In genomic region chr12:6321905-6322304, GRCh38 we compare ENCODE assay signal across 17 cellular contexts. TPM values are rescaled to one million over a fixed set of nuclear protein-coding genes. Genes with fewer than 3 reads are reported as not detected.
A peak's percentile ranks its signal among the peaks of the same experiment; 100 is the strongest.
DNase-seq lines count a peak whose midpoint lies in the region; ATAC-seq and TF ChIP-seq lines count a peak whose summit lies in the region.
"Had no signal": no experiment of that assay in that cellular context is flagged by ENCODE, and none has a peak within 500 bp of the region (broad histone marks: within the 10 kb centered on the region; RNA-seq: fewer than 3 reads in every experiment).

No MANE protein-coding gene starts in this region.

- no peak for TF ChIP-seq EP300 in suprapubic skin (IDR thresholded peaks at IDR 0.05)

- peak overlapping the region; percentile 96 for H3K27ac Mint-ChIP-seq in activated naive CD8-positive, alpha-beta T cell
- no peak overlapping the region for H3K27ac Mint-ChIP-seq in activated naive CD8-positive, alpha-beta T cell treated with anti-CD3 and anti-CD28 coated beads for 36 hours
- peak overlapping the region; percentile 8 for H3K27ac Mint-ChIP-seq in activated naive CD8-positive, alpha-beta T cell treated with anti-CD3 and anti-CD28 coated beads, Interleukin-2, amount 50 U/mL, for 24 hours
- H3K27ac Mint-ChIP-seq in activated naive CD4-positive, alpha-beta T cell treated with anti-CD3 and anti-CD28 coated beads, Interleukin-2, amount 50 U/mL, for 72 hours = no peak overlapping the region
- H3K27ac Mint-ChIP-seq: activated B cell treated with CpG ODN at 0.5 μM for 24 hours had no signal

- no peak for DNase-seq in activated naive CD8-positive, alpha-beta T cell treated with anti-CD3 and anti-CD28 coated beads for 36 hours
- no peak for DNase-seq in activated naive CD8-positive, alpha-beta T cell treated with anti-CD3 and anti-CD28 coated beads, Interleukin-2, amount 50 U/mL, for 24 hours
- no peak for DNase-seq in suprapubic skin (ENCODE audit: low spot score in 2 of 2)
- no peak for DNase-seq in activated naive CD4-positive, alpha-beta T cell treated with anti-CD3 and anti-CD28 coated beads, Interleukin-2, amount 50 U/mL, for 72 hours (ENCODE audit: low spot score in 2 of 2)
- DNase-seq in H7 = no peak
- DNase-seq: activated B cell treated with CpG ODN at 0.5 μM for 24 hours; activated CD8-positive, alpha-beta memory T cell treated with anti-CD3 and anti-CD28 coated beads, Interleukin-2, amount 50 U/mL, for 48 hours; amniotic stem cell; islet precursor cell; nephron progenitor cell; NK-92 treated with Interleukin-12 subunit alpha and Interleukin-12 subunit beta, amount 100 ng/mL, for 24 hours; tibial artery had no signal

- no peak overlapping the region for H3K4me3 ChIP-seq in liver (ENCODE audit: low read depth in 1 of 3, low read length in 3 of 3)
- no peak overlapping the region for H3K4me3 ChIP-seq in suprapubic skin
- H3K4me3 ChIP-seq in H7 (ENCODE audit: insufficient read depth, low read depth, low read length) = no peak overlapping the region
- H3K4me3 ChIP-seq: coronary artery, tibial artery had no signal

- H3K9me3 Mint-ChIP-seq in activated naive CD8-positive, alpha-beta T cell (ENCODE audit: low read depth) = no peaks in the 10 kb centered on the region
- H3K9me3 Mint-ChIP-seq in activated naive CD8-positive, alpha-beta T cell treated with anti-CD3 and anti-CD28 coated beads for 36 hours = no peaks in the 10 kb centered on the region
- no peaks in the 10 kb centered on the region for H3K9me3 Mint-ChIP-seq in activated naive CD8-positive, alpha-beta T cell treated with anti-CD3 and anti-CD28 coated beads, Interleukin-2, amount 50 U/mL, for 24 hours
- H3K9me3 Mint-ChIP-seq in activated naive CD4-positive, alpha-beta T cell treated with anti-CD3 and anti-CD28 coated beads, Interleukin-2, amount 50 U/mL, for 72 hours = no peaks in the 10 kb centered on the region
- H3K9me3 Mint-ChIP-seq: activated B cell treated with CpG ODN at 0.5 μM for 24 hours, nephron progenitor cell had no signal

- H3K36me3 ChIP-seq in liver (ENCODE audit: control insufficient read depth in 4 of 4, insufficient read depth in 3 of 4, low read depth in 1 of 4, low read length in 3 of 4) = peaks cover 0 to 2% (median 0%) of the 10 kb centered on the region in 4 donors
- peaks cover 5% of the 10 kb centered on the region for H3K36me3 ChIP-seq in suprapubic skin
- peaks cover 16% of the 10 kb centered on the region for H3K36me3 ChIP-seq in H7 (replicated peaks; ENCODE audit: control insufficient read depth, insufficient read depth, low read length)
- H3K36me3 ChIP-seq: tibial artery had no signal

- H3K9me3 ChIP-seq in liver (ENCODE audit: control insufficient read depth in 4 of 4, low read length in 3 of 4) (no peaks in the 10 kb centered on the region), suprapubic skin (no peaks in the 10 kb centered on the region)
- H3K9me3 ChIP-seq: tibial artery had no signal

- H3K27me3 Mint-ChIP-seq in activated naive CD8-positive, alpha-beta T cell = no peaks in the 10 kb centered on the region
- H3K27me3 Mint-ChIP-seq in activated naive CD8-positive, alpha-beta T cell treated with anti-CD3 and anti-CD28 coated beads for 36 hours = no peaks in the 10 kb centered on the region
- peaks cover 3% of the 10 kb centered on the region for H3K27me3 Mint-ChIP-seq in activated naive CD8-positive, alpha-beta T cell treated with anti-CD3 and anti-CD28 coated beads, Interleukin-2, amount 50 U/mL, for 24 hours

- no peak overlapping the region for H3K9ac ChIP-seq in liver (ENCODE audit: low read depth in 1 of 2, low read length in 2 of 2)

- TF ChIP-seq POLR2A in suprapubic skin (IDR thresholded peaks at IDR 0.05) = no peak

- peaks cover 73% of the 10 kb centered on the region for H3K4me1 Mint-ChIP-seq in activated naive CD8-positive, alpha-beta T cell (ENCODE audit: low read depth)
- H3K4me1 Mint-ChIP-seq in activated naive CD8-positive, alpha-beta T cell treated with anti-CD3 and anti-CD28 coated beads for 36 hours = peaks cover 54% of the 10 kb centered on the region
- H3K4me1 Mint-ChIP-seq in activated naive CD8-positive, alpha-beta T cell treated with anti-CD3 and anti-CD28 coated beads, Interleukin-2, amount 50 U/mL, for 24 hours = peaks cover 60% of the 10 kb centered on the region

- TF ChIP-seq RAD21 in liver (IDR thresholded peaks at IDR 0.05) = peak in 1 of 2 donors; percentile 52

- H3K27ac ChIP-seq in liver (ENCODE audit: low read depth in 1 of 2, low read length in 2 of 2) = peak overlapping the region; percentile 49 to 82
- peak overlapping the region; percentile 74 for H3K27ac ChIP-seq in suprapubic skin

- peak overlapping the region; percentile 13 for H3K4me3 Mint-ChIP-seq in activated naive CD8-positive, alpha-beta T cell
- H3K4me3 Mint-ChIP-seq in activated naive CD8-positive, alpha-beta T cell treated with anti-CD3 and anti-CD28 coated beads for 36 hours = no peak overlapping the region
- no peak overlapping the region for H3K4me3 Mint-ChIP-seq in activated naive CD8-positive, alpha-beta T cell treated with anti-CD3 and anti-CD28 coated beads, Interleukin-2, amount 50 U/mL, for 24 hours
- H3K4me3 Mint-ChIP-seq: activated B cell treated with CpG ODN at 0.5 μM for 24 hours, nephron progenitor cell had no signal

- no peaks in the 10 kb centered on the region for H3K36me3 Mint-ChIP-seq in activated naive CD8-positive, alpha-beta T cell
- H3K36me3 Mint-ChIP-seq in activated naive CD8-positive, alpha-beta T cell treated with anti-CD3 and anti-CD28 coated beads for 36 hours = peaks cover 5% of the 10 kb centered on the region
- no peaks in the 10 kb centered on the region for H3K36me3 Mint-ChIP-seq in activated naive CD8-positive, alpha-beta T cell treated with anti-CD3 and anti-CD28 coated beads, Interleukin-2, amount 50 U/mL, for 24 hours (ENCODE audit: low read depth)
- H3K36me3 Mint-ChIP-seq in activated naive CD4-positive, alpha-beta T cell treated with anti-CD3 and anti-CD28 coated beads, Interleukin-2, amount 50 U/mL, for 72 hours = no peaks in the 10 kb centered on the region

- no peak for TF ChIP-seq CTCF in liver (IDR thresholded peaks at IDR 0.05; ENCODE audit: low read depth, low read length, missing input control)
- TF ChIP-seq CTCF in suprapubic skin (IDR thresholded peaks at IDR 0.05) = no peak

- H3K4me1 ChIP-seq in liver (ENCODE audit: control insufficient read depth in 4 of 4, insufficient read depth in 4 of 4, low read length in 3 of 4) (peaks cover 4 to 37% (median 17%) of the 10 kb centered on the region in 4 donors), suprapubic skin (peaks cover 52% of the 10 kb centered on the region)

- no peak for ATAC-seq in activated naive CD8-positive, alpha-beta T cell treated with anti-CD3 and anti-CD28 coated beads, Interleukin-2, amount 50 U/mL, for 24 hours
- ATAC-seq in HG03342 (IDR thresholded peaks at IDR 0.05; ENCODE audit: unreplicated experiment) = no peak
- no peak for ATAC-seq in activated naive CD4-positive, alpha-beta T cell treated with anti-CD3 and anti-CD28 coated beads, Interleukin-2, amount 50 U/mL, for 72 hours

- WGBS in liver = 42% methylated on average over 6 of the region's 6 CpGs
- 49% methylated on average over 6 of the region's 6 CpGs for WGBS in suprapubic skin

- H3K27me3 ChIP-seq in liver (ENCODE audit: control insufficient read depth in 4 of 4, insufficient read depth in 4 of 4, low read length in 3 of 4) = no peaks in the 10 kb centered on the region
- no peaks in the 10 kb centered on the region for H3K27me3 ChIP-seq in suprapubic skin
- H3K27me3 ChIP-seq in H7 (ENCODE audit: control insufficient read depth, insufficient read depth, low read length) = no peaks in the 10 kb centered on the region
- H3K27me3 ChIP-seq: tibial artery had no signal

TF ChIP-seq in liver, 16 proteins besides CTCF, POLR2A, EP300 and RAD21:
- TF ChIP-seq TAF1 (conservative IDR thresholded peaks at IDR 0.05) (peak; percentile 70), MAX (IDR thresholded peaks at IDR 0.05) (no peak), ATF3 (IDR thresholded peaks at IDR 0.05) (peak; percentile 55), FOXA2 (IDR thresholded peaks at IDR 0.05) (no peak), SP1 (IDR thresholded peaks at IDR 0.05) (peak; percentile 52), RXRA (IDR thresholded peaks at IDR 0.05) (peak; percentile 40 to 50), NR2F2 (IDR thresholded peaks at IDR 0.05) (no peak), HNF4A (conservative IDR thresholded peaks at IDR 0.05) (peak; percentile 23 to 27)

RNA-seq across cellular contexts. Expression of gene PLEKHG6, which starts 11.4 kb away (rescaled TPM):
- total RNA-seq in activated naive CD8-positive, alpha-beta T cell treated with anti-CD3 and anti-CD28 coated beads for 36 hours = under 1 TPM; 0.10 to 0.52 TPM
- total RNA-seq in liver (1 to 10 TPM; 2.2 to 6.3 TPM), suprapubic skin (10 to 100 TPM; 12.4 to 29.9 (median 27.8) TPM)
- 1 to 10 TPM; 2.4 to 2.7 TPM for polyA plus RNA-seq in liver
- total RNA-seq in activated naive CD4-positive, alpha-beta T cell treated with anti-CD3 and anti-CD28 coated beads, Interleukin-2, amount 50 U/mL, for 72 hours = not detected
- total RNA-seq in H7 (2014; rRNA removed; shearing (Covaris generic)) = 36.5 and 43.6 TPM in 2 replicates
- total RNA-seq: activated B cell treated with CpG ODN at 0.5 μM for 24 hours, LHCN-M2 had no signal

RNA-seq across cellular contexts. Expression of gene TNFRSF1A, which starts 20.0 kb away (rescaled TPM):
- total RNA-seq in activated naive CD8-positive, alpha-beta T cell treated with anti-CD3 and anti-CD28 coated beads for 36 hours = 10 to 100 TPM; 44.8 to 49.1 TPM
- total RNA-seq in liver (100 to 1,000 TPM in 1 of 2 donors, 10 to 100 TPM in 1; 36.9 to 144 TPM), suprapubic skin (100 to 1,000 TPM; 276 to 352 (median 281) TPM)
- polyA plus RNA-seq in liver = 100 to 1,000 TPM in 1 of 2 donors, 10 to 100 TPM in 1; 56.0 to 121 TPM
- 10 to 100 TPM; 49.3 to 62.6 TPM for total RNA-seq in activated naive CD4-positive, alpha-beta T cell treated with anti-CD3 and anti-CD28 coated beads, Interleukin-2, amount 50 U/mL, for 72 hours
- total RNA-seq in H7 (2014; rRNA removed; shearing (Covaris generic)) = 83.5 and 84.6 TPM in 2 replicates
- total RNA-seq: activated B cell treated with CpG ODN at 0.5 μM for 24 hours had no signal

RNA-seq across cellular contexts. Expression of gene SCNN1A, which starts 53.5 kb away (rescaled TPM):
- 1 to 10 TPM; 2.7 to 3.7 TPM for total RNA-seq in activated naive CD8-positive, alpha-beta T cell treated with anti-CD3 and anti-CD28 coated beads for 36 hours
- total RNA-seq in liver (1 to 10 TPM in 1 of 2 donors, under 1 TPM in 1; 0.47 to 7.7 TPM), suprapubic skin (100 to 1,000 TPM in 1 of 4 donors, 10 to 100 TPM in 3; 74.2 to 143 (median 93.7) TPM)
- polyA plus RNA-seq in liver = 1 to 10 TPM; 2.2 to 3.5 TPM
- 1 to 10 TPM; 1.1 to 2.8 TPM for total RNA-seq in activated naive CD4-positive, alpha-beta T cell treated with anti-CD3 and anti-CD28 coated beads, Interleukin-2, amount 50 U/mL, for 72 hours
- 28.5 and 41.7 TPM in 2 replicates for total RNA-seq in H7 (2014; rRNA removed; shearing (Covaris generic))
- total RNA-seq: activated B cell treated with CpG ODN at 0.5 μM for 24 hours had no signal

Comparison
In these comparisons a context has a peak if more than half of its experiments do, and no peak if none do; other contexts are left out.
1. H3K27ac Mint-ChIP-seq: peak in activated naive CD8-positive, alpha-beta T cell (single experiment) and activated naive CD8-positive, alpha-beta T cell treated with anti-CD3 and anti-CD28 coated beads, Interleukin-2, amount 50 U/mL, for 24 hours (single experiment); none in activated naive CD8-positive, alpha-beta T cell treated with anti-CD3 and anti-CD28 coated beads for 36 hours (single experiment) and activated naive CD4-positive, alpha-beta T cell treated with anti-CD3 and anti-CD28 coated beads, Interleukin-2, amount 50 U/mL, for 72 hours (0 of 2).